Comparison of ENCODE assay signal across 12 cellular contexts in the genomic region with DNA sequence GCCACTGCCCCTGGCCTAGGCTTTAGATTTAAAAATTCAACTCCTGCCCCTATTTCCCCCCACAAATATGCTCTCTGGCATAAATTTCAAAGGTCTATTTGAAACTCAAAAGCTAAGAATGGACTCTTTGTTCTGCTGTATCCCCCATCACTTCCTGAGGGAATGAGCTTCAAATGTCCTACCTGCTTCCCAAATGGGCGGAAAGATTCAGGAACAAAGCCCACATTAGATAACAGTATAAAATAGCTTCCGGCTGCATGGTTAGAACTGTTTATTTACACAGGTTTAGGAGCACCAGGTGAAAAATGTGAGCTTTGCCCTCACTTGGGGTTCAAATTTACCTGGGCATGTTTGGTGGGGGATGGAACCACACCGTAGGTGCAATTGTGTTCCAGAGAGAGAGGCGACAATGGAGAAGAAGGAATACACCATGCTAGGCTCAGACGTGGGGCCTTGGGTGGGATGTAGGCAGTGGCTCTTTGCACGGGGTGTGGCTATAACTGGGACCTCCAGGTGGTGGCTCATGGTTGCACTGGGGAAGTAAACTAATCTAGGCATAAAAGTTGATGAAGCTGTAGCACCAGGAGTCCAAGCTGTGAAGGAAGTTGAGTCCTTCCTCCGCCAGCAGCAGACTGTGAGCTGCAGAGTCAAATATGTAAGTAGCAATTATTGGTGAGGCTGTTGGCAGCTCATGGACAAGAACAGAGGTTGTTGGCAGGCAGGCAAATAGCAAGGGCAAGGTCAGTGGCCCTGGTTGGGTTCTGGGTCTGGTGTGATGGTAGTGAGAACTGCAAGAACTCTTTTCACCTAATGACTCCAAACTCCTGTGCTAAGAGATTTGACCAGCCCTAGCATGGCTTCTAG. TPM values are rescaled to one million over a fixed set of nuclear protein-coding genes. Genes with fewer than 3 reads are reported as not detected.
DNase-seq lines count a peak whose midpoint lies in the region; ATAC-seq and TF ChIP-seq lines count a peak whose summit lies in the region.
"Had no signal": no experiment of that assay in that cellular context is flagged by ENCODE, and none has a peak within 500 bp of the region (broad histone marks: within the 10 kb centered on the region; RNA-seq: fewer than 3 reads in every experiment).

No MANE protein-coding gene starts in this region.

- in situ Hi-C loops in HAP-1 (cut with MboI; ENCODE audit: low sequenced_read_pairs): no loop called here

- TF ChIP-seq EP300 in sigmoid colon (IDR thresholded peaks at IDR 0.05): no peak

- H3K36me3 ChIP-seq in SJSA1: no peaks in the 10 kb centered on the region
- no peaks in the 10 kb centered on the region for H3K36me3 ChIP-seq in heart left ventricle
- no peaks in the 10 kb centered on the region for H3K36me3 ChIP-seq in sigmoid colon
- no peaks in the 10 kb centered on the region for H3K36me3 ChIP-seq in HAP-1 (replicated peaks)

- peak overlapping the region; percentile 62 for H3K27ac ChIP-seq in SJSA1
- peak overlapping the region; percentile 16 to 95 (median 89) for H3K27ac ChIP-seq in heart left ventricle
- peak overlapping the region; percentile 80 to 96 (median 88) for H3K27ac ChIP-seq in sigmoid colon

- no peak for TF ChIP-seq CTCF in heart left ventricle (IDR thresholded peaks at IDR 0.05)
- no peak for TF ChIP-seq CTCF in sigmoid colon (IDR thresholded peaks at IDR 0.05)

- H3K9me3 ChIP-seq in SJSA1 (replicated peaks) (no peaks in the 10 kb centered on the region), heart left ventricle (no peaks in the 10 kb centered on the region), sigmoid colon (no peaks in the 10 kb centered on the region), HAP-1 (no peaks in the 10 kb centered on the region)

- H3K27me3 ChIP-seq in SJSA1 (replicated peaks): no peaks in the 10 kb centered on the region
- no peaks in the 10 kb centered on the region for H3K27me3 ChIP-seq in heart left ventricle
- H3K27me3 ChIP-seq in sigmoid colon: no peaks in the 10 kb centered on the region
- no peaks in the 10 kb centered on the region for H3K27me3 ChIP-seq in HAP-1 (ENCODE audit: low read depth)

- TF ChIP-seq POLR2A in heart left ventricle (IDR thresholded peaks at IDR 0.05) (no peak), sigmoid colon (IDR thresholded peaks at IDR 0.05) (no peak)

- intact Hi-C loops in heart left ventricle (cut with DNase I) (loop anchor here in 6 of 10 donors (2.0 to 10.0 kb wide), 6 partner anchors 41 to 217 kb away; partner anchors contain the start of genes GALE (in 3 of the 6), PNRC2 (in 3 of the 6), FUCA1 (in 1 of the 6) and SRSF10 (in 1 of the 6)), sigmoid colon (cut with DNase I) (loop anchor here (2.0 kb wide), 1 partner anchor 63 kb away; the partner anchor contains the start of gene PNRC2)

- peak; percentile 7 to 47 (median 28) for ATAC-seq in heart left ventricle
- ATAC-seq in GM21786 (IDR thresholded peaks at IDR 0.05; ENCODE audit: unreplicated experiment): no peak
- ATAC-seq in HG03354 (IDR thresholded peaks at IDR 0.05; ENCODE audit: poor library complexity, severe bottlenecking, unreplicated experiment): no peak

- DNase-seq in DMS53 (lab: John Stamatoyannopoulos, UW) (peak; percentile 50), SJSA1 (ENCODE audit: low read depth in 1 of 2, low spot score in 2 of 2) (no peak), heart left ventricle (peak in 4 of 5 donors; percentile 41 to 59 (median 50)), sigmoid colon (no peak), HAP-1 (ENCODE audit: low spot score in 2 of 2) (no peak), NOMO-1 treated with DMSO at 0.1 percent for 48 hours (lab: John Stamatoyannopoulos, UW; ENCODE audit: unreplicated experiment) (no peak)
- DNase-seq: C1 segment of cervical spinal cord; head of caudate nucleus; stimulated activated CD4-positive, alpha-beta T cell treated with anti-CD3 and anti-CD28 coated beads, Interleukin-2, amount 100 ng/mL, for 24 hours; substantia nigra had no signal

- H3K4me3 ChIP-seq in SJSA1: no peak overlapping the region
- H3K4me3 ChIP-seq in heart left ventricle: no peak overlapping the region
- H3K4me3 ChIP-seq in sigmoid colon: no peak overlapping the region
- H3K4me3 ChIP-seq in HAP-1: no peak overlapping the region

- H3K4me1 ChIP-seq in SJSA1 (replicated peaks): peaks cover 48% of the 10 kb centered on the region
- H3K4me1 ChIP-seq in heart left ventricle: peaks cover under 1 to 64% (median 44%) of the 10 kb centered on the region in 12 donors
- peaks cover 0 to 69% (median 60%) of the 10 kb centered on the region in 4 donors for H3K4me1 ChIP-seq in sigmoid colon
- peaks cover 12% of the 10 kb centered on the region for H3K4me1 ChIP-seq in HAP-1

- WGBS in heart left ventricle, 4 donors: 83 to 90% (median 84%) methylated on average over 7 of the region's 7 CpGs
- WGBS in sigmoid colon, 2 donors: 21 to 64% methylated on average over 7 of the region's 7 CpGs

RNA-seq across cellular contexts. Expression of gene SRSF10, which starts 41.5 kb away (rescaled TPM):
- total RNA-seq in SJSA1 (2014; rRNA removed; shearing (Covaris generic)): 145 and 147 TPM in 2 replicates
- total RNA-seq in heart left ventricle (10 to 100 TPM; 34.3 to 60.9 (median 49.4) TPM), sigmoid colon (100 to 1,000 TPM in 1 of 4 donors, 10 to 100 TPM in 3; 80.6 to 105 (median 93.9) TPM)
- polyA plus RNA-seq in heart left ventricle (10 to 100 TPM; 41.1 to 47.1 TPM), sigmoid colon (10 to 100 TPM; 42.6 to 61.5 (median 55.9) TPM)

Comparison
In these comparisons a context has a peak if more than half of its experiments do, and no peak if none do; other contexts are left out.
1. DNase-seq: peak in DMS53 (single experiment) and heart left ventricle (4 of 5); none in SJSA1 (0 of 2), sigmoid colon (single experiment), HAP-1 (0 of 2) and NOMO-1 treated with DMSO at 0.1 percent for 48 hours (single experiment).
2. ATAC-seq: peak in heart left ventricle (4 of 4); none in GM21786 (single experiment) and HG03354 (single experiment).
3. Peak in every context shown above with its lines, with median percentiles within 50 percentile points of each other: H3K27ac ChIP-seq.